ENCODE assay signal across 27 cellular contexts in genomic region chr6:75528423-75528822, GRCh38. TPM values are rescaled to one million over a fixed set of nuclear protein-coding genes. Genes with fewer than 3 reads are reported as not detected.
DNase-seq lines count a peak whose midpoint lies in the region; ATAC-seq and TF ChIP-seq lines count a peak whose summit lies in the region.
"Had no signal": no experiment of that assay in that cellular context is flagged by ENCODE, and none has a peak within 500 bp of the region (broad histone marks: within the 10 kb centered on the region; RNA-seq: fewer than 3 reads in every experiment).

No MANE protein-coding gene starts in this region.

- POLR2A ChIA-PET in MCF 10A (lab: Yijun Ruan, JAX), result interaction anchor here (0.7 to 3.2 kb wide), 8 partner anchors 10 to 258 kb away, joined by 3 to 18 read pairs (median 4); partner anchors contain the start of gene TMEM30A

- no peak overlapping the region for H3K27ac Mint-ChIP-seq in MCF 10A (ENCODE audit: low read depth, unreplicated experiment)
- H3K27ac Mint-ChIP-seq in activated T-helper 17 cell treated with anti-CD3 and anti-CD28 coated beads, Interleukin-2, amount 50 U/mL, for 72 hours, result no peak overlapping the region
- H3K27ac Mint-ChIP-seq: activated CD8-positive, alpha-beta T cell treated with anti-CD3 and anti-CD28 coated beads for 36 hours; activated naive CD8-positive, alpha-beta T cell treated with anti-CD3 and anti-CD28 coated beads, Interleukin-2, amount 10 ng/mL, durations not matched to agents 7 days and 5 days; memory B cell; naive thymus-derived CD8-positive, alpha-beta T cell; T-helper 1 cell treated with Interleukin-12 subunit alpha and Interleukin-12 subunit beta and Interleukin-4 antibody, amounts not matched to agents 30 μg/mL and 1 μg/mL, for 36 hours had no signal

- CTCF ChIA-PET in MCF 10A (lab: Yijun Ruan, JAX), result interaction anchor here (0.6 to 3.9 kb wide), 16 partner anchors 10 to 823 kb away, joined by 3 to 39 read pairs (median 4); partner anchors contain the start of gene COX7A2
- CTCF ChIA-PET in mammary epithelial cell (lab: Charles Lee; ENCODE audit: low non-redundant PET), result interaction anchor here (0.6 kb wide), 1 partner anchor 639 kb away, joined by 3 read pairs; no protein-coding TSS in a partner anchor

- H3K4me3 ChIP-seq in mammary epithelial cell (replicated peaks in 1 of 3; ENCODE audit: insufficient read depth in 1 of 3, low read depth in 2 of 3, low read length in 3 of 3) (no peak overlapping the region), subcutaneous abdominal adipose tissue (ENCODE audit: low read depth in 1 of 5, low read length in 5 of 5) (no peak overlapping the region)
- H3K4me3 ChIP-seq: breast epithelium, spleen, testis had no signal

- 92% methylated on average over 2 of the region's 2 CpGs for WGBS in mammary epithelial cell (ENCODE audit: low coverage, missing lambda C conversion rate)

- no peaks in the 10 kb centered on the region for H3K27me3 Mint-ChIP-seq in MCF 10A (ENCODE audit: insufficient read depth, unreplicated experiment)
- H3K27me3 Mint-ChIP-seq in activated T-helper 17 cell treated with anti-CD3 and anti-CD28 coated beads, Interleukin-2, amount 50 U/mL, for 72 hours, result peaks cover 26% of the 10 kb centered on the region

- no peak overlapping the region for H3K4me3 Mint-ChIP-seq in MCF 10A (ENCODE audit: unreplicated experiment)
- H3K4me3 Mint-ChIP-seq in activated T-helper 17 cell treated with anti-CD3 and anti-CD28 coated beads, Interleukin-2, amount 50 U/mL, for 72 hours, result no peak overlapping the region
- H3K4me3 Mint-ChIP-seq: activated CD8-positive, alpha-beta T cell treated with anti-CD3 and anti-CD28 coated beads for 36 hours; activated naive CD8-positive, alpha-beta T cell treated with anti-CD3 and anti-CD28 coated beads, Interleukin-2, amount 10 ng/mL, durations not matched to agents 7 days and 5 days; memory B cell; naive thymus-derived CD8-positive, alpha-beta T cell; T-helper 1 cell treated with Interleukin-12 subunit alpha and Interleukin-12 subunit beta and Interleukin-4 antibody, amounts not matched to agents 30 μg/mL and 1 μg/mL, for 36 hours had no signal

- no peak overlapping the region for H3K27ac ChIP-seq in mammary epithelial cell (ENCODE audit: insufficient read depth, low read depth, low read length)
- peak overlapping the region; percentile 66 for H3K27ac ChIP-seq in subcutaneous abdominal adipose tissue (ENCODE audit: low read depth, low read length)
- H3K27ac ChIP-seq: breast epithelium, C4-2B, epithelial cell of prostate, spleen, testis, VCaP had no signal

- intact Hi-C loops in MCF 10A (cut with micrococcal nuclease) (no loop called here), mammary epithelial cell (cut with micrococcal nuclease) (no loop called here), left ventricle myocardium superior (cut with micrococcal nuclease) (loop anchor here (10.0 kb wide), 1 partner anchor 234 kb away; no protein-coding TSS in a partner anchor)

- ATAC-seq in left ventricle myocardium superior, result peak; percentile 35
- ATAC-seq in activated T-helper 17 cell treated with anti-CD3 and anti-CD28 coated beads, Interleukin-2, amount 50 U/mL, for 72 hours (replicated peaks), result no peak
- ATAC-seq: activated CD8-positive, alpha-beta T cell treated with anti-CD3 and anti-CD28 coated beads for 36 hours; naive thymus-derived CD8-positive, alpha-beta T cell had no signal

- H3K27me3 ChIP-seq in mammary epithelial cell (ENCODE audit: insufficient read depth, low read length), result no peaks in the 10 kb centered on the region
- H3K27me3 ChIP-seq in subcutaneous abdominal adipose tissue (ENCODE audit: control insufficient read depth in 5 of 5, insufficient read depth in 4 of 5, low read length in 5 of 5), result no peaks in the 10 kb centered on the region
- H3K27me3 ChIP-seq: breast epithelium, testis had no signal

- H4K20me1 ChIP-seq in mammary epithelial cell (ENCODE audit: insufficient read depth, low read length), result no peaks in the 10 kb centered on the region

- H3K9me3 Mint-ChIP-seq in MCF 10A (ENCODE audit: unreplicated experiment), result no peaks in the 10 kb centered on the region
- no peaks in the 10 kb centered on the region for H3K9me3 Mint-ChIP-seq in activated T-helper 17 cell treated with anti-CD3 and anti-CD28 coated beads, Interleukin-2, amount 50 U/mL, for 72 hours
- H3K9me3 Mint-ChIP-seq: activated CD8-positive, alpha-beta T cell treated with anti-CD3 and anti-CD28 coated beads for 36 hours; activated naive CD8-positive, alpha-beta T cell treated with anti-CD3 and anti-CD28 coated beads, Interleukin-2, amount 10 ng/mL, durations not matched to agents 7 days and 5 days; memory B cell; T-helper 1 cell treated with Interleukin-12 subunit alpha and Interleukin-12 subunit beta and Interleukin-4 antibody, amounts not matched to agents 30 μg/mL and 1 μg/mL, for 36 hours had no signal

- H3K4me1 Mint-ChIP-seq in MCF 10A (ENCODE audit: insufficient read depth, unreplicated experiment), result peaks cover 23% of the 10 kb centered on the region
- no peaks in the 10 kb centered on the region for H3K4me1 Mint-ChIP-seq in activated T-helper 17 cell treated with anti-CD3 and anti-CD28 coated beads, Interleukin-2, amount 50 U/mL, for 72 hours
- H3K4me1 Mint-ChIP-seq: activated naive CD8-positive, alpha-beta T cell treated with anti-CD3 and anti-CD28 coated beads, Interleukin-2, amount 10 ng/mL, durations not matched to agents 7 days and 5 days; memory B cell; naive thymus-derived CD8-positive, alpha-beta T cell had no signal

- no peaks in the 10 kb centered on the region for H3K36me3 ChIP-seq in mammary epithelial cell (ENCODE audit: insufficient read depth, low read length)
- H3K36me3 ChIP-seq in subcutaneous abdominal adipose tissue (ENCODE audit: control insufficient read depth in 5 of 5, insufficient read depth in 5 of 5, low read length in 5 of 5), result no peaks in the 10 kb centered on the region
- H3K36me3 ChIP-seq: breast epithelium, spleen had no signal

- dilution Hi-C loops in mammary epithelial cell (cut with HindIII; ENCODE audit: low sequenced_read_pairs), result no loop called here

- DNase-seq in MCF 10A (ENCODE audit: unreplicated experiment) (peak; percentile 22), mammary epithelial cell (no peak), amniotic epithelial cell (ENCODE audit: low read depth) (peak; percentile 90), left ventricle myocardium superior (no peak), NCI-H1048 (lab: John Stamatoyannopoulos, UW) (no peak)
- no peak for DNase-seq in activated CD4-positive, alpha-beta T cell treated with anti-CD3 and anti-CD28 coated beads for 1 hour
- DNase-seq: 8988T; activated CD8-positive, alpha-beta T cell treated with anti-CD3 and anti-CD28 coated beads for 36 hours; activated naive CD8-positive, alpha-beta T cell treated with anti-CD3 and anti-CD28 coated beads, Interleukin-2, amount 10 ng/mL, durations not matched to agents 7 days and 5 days; activated T-cell treated with anti-CD3 and anti-CD28 coated beads, Interleukin-2, amount 50 U/mL, for 48 hours; DMS 273 treated with DMSO at 0.1 percent for 48 hours; head of caudate nucleus; naive thymus-derived CD8-positive, alpha-beta T cell; NCI-H1092; NCI-H2081 treated with DMSO at 0.1 percent for 48 hours; NCI-H524 treated with DMSO at 0.1 percent for 48 hours; SIG-M5; spleen; testis had no signal

- H3K4me2 ChIP-seq in mammary epithelial cell (ENCODE audit: insufficient read depth, low read depth, low read length), result no peak overlapping the region

- H3K9ac ChIP-seq in mammary epithelial cell (ENCODE audit: insufficient read depth, low read length) (no peak overlapping the region), subcutaneous abdominal adipose tissue (ENCODE audit: low read length in 5 of 5) (no peak overlapping the region)

- H3K36me3 Mint-ChIP-seq in MCF 10A (ENCODE audit: insufficient read depth, unreplicated experiment), result no peaks in the 10 kb centered on the region
- no peaks in the 10 kb centered on the region for H3K36me3 Mint-ChIP-seq in activated T-helper 17 cell treated with anti-CD3 and anti-CD28 coated beads, Interleukin-2, amount 50 U/mL, for 72 hours (ENCODE audit: low read depth)
- H3K36me3 Mint-ChIP-seq: activated naive CD8-positive, alpha-beta T cell treated with anti-CD3 and anti-CD28 coated beads, Interleukin-2, amount 10 ng/mL, durations not matched to agents 7 days and 5 days; memory B cell; naive thymus-derived CD8-positive, alpha-beta T cell had no signal

- no peaks in the 10 kb centered on the region for H3K9me3 ChIP-seq in mammary epithelial cell (replicated peaks; ENCODE audit: insufficient read depth, low read length)
- H3K9me3 ChIP-seq in subcutaneous abdominal adipose tissue (ENCODE audit: control insufficient read depth in 5 of 5, low read length in 5 of 5), result no peaks in the 10 kb centered on the region
- H3K9me3 ChIP-seq: breast epithelium, spleen, testis had no signal

- H2AFZ ChIP-seq in mammary epithelial cell (ENCODE audit: low read depth, low read length), result no peak overlapping the region

- BruUV-seq in MCF 10A (replicated peaks; lab: Mats Ljungman, UMichigan), result no TSS peak
- no TSS peak for BruUV-seq in mammary epithelial cell (replicated peaks; lab: Mats Ljungman, UMichigan)

- no peaks in the 10 kb centered on the region for H3K79me2 ChIP-seq in mammary epithelial cell (ENCODE audit: insufficient read depth, low read length)

- H3K4me1 ChIP-seq in mammary epithelial cell (ENCODE audit: insufficient read depth, low read length) (no peaks in the 10 kb centered on the region), subcutaneous abdominal adipose tissue (ENCODE audit: control insufficient read depth in 5 of 5, insufficient read depth in 5 of 5, low read length in 5 of 5) (peaks cover 0 to 14% (median 9%) of the 10 kb centered on the region in 5 donors)
- H3K4me1 ChIP-seq: breast epithelium, spleen, testis had no signal

- in situ Hi-C loops in mammary epithelial cell (cut with MboI; ENCODE audit: low sequenced_read_pairs in 2 of 2), result loop anchor here (10.0 kb wide), 2 partner anchors 234 to 264 kb away; no protein-coding TSS in a partner anchor

- TF ChIP-seq CTCF in MCF 10A (IDR thresholded peaks at IDR 0.05; ENCODE audit: unreplicated experiment), result no peak
- no peak for TF ChIP-seq CTCF in mammary epithelial cell (conservative IDR thresholded peaks at IDR 0.05 in 1 of 2, IDR thresholded peaks at IDR 0.05 in 1 of 2; ENCODE audit: extremely low read depth in 1 of 2, insufficient read depth in 1 of 2, low read depth in 1 of 2, low read length in 2 of 2)

RNA-seq across cellular contexts. Expression of gene FILIP1, which starts 34.8 kb away (rescaled TPM):
- total RNA-seq in MCF 10A (2022) (0.14 and 0.32 TPM in 2 replicates), mammary epithelial cell (under 1 TPM in 1 of 2 donors, not detected in 1; under 0.01 TPM), left ventricle myocardium superior (156 TPM)
- not detected for polyA plus RNA-seq in mammary epithelial cell
- not detected for polyA minus RNA-seq in mammary epithelial cell
- total RNA-seq in activated T-helper 17 cell treated with anti-CD3 and anti-CD28 coated beads, Interleukin-2, amount 50 U/mL, for 72 hours, result not detected
- total RNA-seq: activated naive CD8-positive, alpha-beta T cell treated with anti-CD3 and anti-CD28 coated beads, Interleukin-2, amount 10 ng/mL, durations not matched to agents 7 days and 5 days; naive thymus-derived CD8-positive, alpha-beta T cell had no signal

Comparison
In these comparisons a context has a peak if more than half of its experiments do, and no peak if none do; other contexts are left out.
1. DNase-seq: peak in MCF 10A (single experiment) and amniotic epithelial cell (single experiment); none in mammary epithelial cell (single experiment), left ventricle myocardium superior (single experiment), activated CD4-positive, alpha-beta T cell treated with anti-CD3 and anti-CD28 coated beads for 1 hour (single experiment) and NCI-H1048 (single experiment).
2. RNA of gene FILIP1, which starts 34.8 kb away (total RNA-seq): 156 TPM in left ventricle myocardium superior (single experiment); 0.14 to 0.32 TPM in MCF 10A, not detected in activated T-helper 17 cell treated with anti-CD3 and anti-CD28 coated beads, Interleukin-2, amount 50 U/mL, for 72 hours and under 0.01 TPM in mammary epithelial cell; every median in the first group is over 100 times any median in the second.